ENCODE assay signal across 9 cellular contexts in genomic region chrX:47936224-47936939, GRCh38.
A peak's percentile ranks its signal among the peaks of the same experiment; 100 is the strongest.
DNase-seq lines count a peak whose midpoint lies in the region; ATAC-seq and TF ChIP-seq lines count a peak whose summit lies in the region.
"Had no signal": no experiment of that assay in that cellular context is flagged by ENCODE, and none has a peak within 500 bp of the region (broad histone marks: within the 10 kb centered on the region; RNA-seq: fewer than 3 reads in every experiment).

No MANE protein-coding gene starts in this region.

- no peak overlapping the region for H3K27ac Mint-ChIP-seq in CD14-positive monocyte
- peak overlapping the region; percentile 89 for H3K27ac Mint-ChIP-seq in WTC11

- no peaks in the 10 kb centered on the region for H3K4me1 ChIP-seq in aorta (ENCODE audit: control insufficient read depth in 1 of 2, insufficient read depth in 2 of 2, low read length in 2 of 2)

- H3K36me3 ChIP-seq in aorta (ENCODE audit: control insufficient read depth in 1 of 2, insufficient read depth in 2 of 2, low read length in 1 of 2): no peaks in the 10 kb centered on the region

- ATAC-seq in WTC11 (peak; percentile 38; the same call in 1 of the 2 replicates), aorta (ENCODE audit: low FRiP score) (no peak), HG03460 (IDR thresholded peaks at IDR 0.05; ENCODE audit: unreplicated experiment) (no peak)

- DNase-seq in CD14-positive monocyte (ENCODE audit: low spot score) (no peak), GM19240 (ENCODE audit: insufficient read length, low spot score) (peak; percentile 1), WTC11 (ENCODE audit: low spot score) (peak; percentile 20), iPS-NIHi7 (ENCODE audit: extremely low spot score) (peak; percentile 7), NOMO-1 treated with dmso at 0.1 percent for 144 hours (lab: John Stamatoyannopoulos, UW; ENCODE audit: unreplicated experiment) (no peak), aorta (no peak), GOT3 (lab: John Stamatoyannopoulos, UW) (no peak)
- DNase-seq: NCI-H2081 treated with DMSO at 0.1 percent for 48 hours had no signal

- H3K4me1 Mint-ChIP-seq in CD14-positive monocyte (peaks cover 11% of the 10 kb centered on the region), WTC11 (peaks cover 14% of the 10 kb centered on the region)

- no peak overlapping the region for H3K4me3 ChIP-seq in aorta (ENCODE audit: low read length in 2 of 2)

- CTCF ChIA-PET in WTC11 (lab: Charles Lee): interaction anchor here (1.0 kb wide), 1 partner anchor 22 kb away, joined by 7 read pairs; no protein-coding TSS in a partner anchor

- POLR2A ChIA-PET in WTC11 (lab: Charles Lee): no interaction called here

- intact Hi-C loops in CD14-positive monocyte (cut with micrococcal nuclease) (no loop called here), aorta (cut with DNase I) (no loop called here)

- H3K9me3 ChIP-seq in aorta (ENCODE audit: control insufficient read depth, low read length): no peaks in the 10 kb centered on the region

- no peaks in the 10 kb centered on the region for H3K27me3 ChIP-seq in aorta (ENCODE audit: control insufficient read depth in 1 of 2, insufficient read depth in 2 of 2, low read length in 1 of 2)

- peaks cover 0 to 2% (median 0%) of the 10 kb centered on the region in 3 donors for H3K27me3 Mint-ChIP-seq in CD14-positive monocyte (ENCODE audit: low read depth in 3 of 3)
- no peaks in the 10 kb centered on the region; the same call in 1 of the 2 replicates for H3K27me3 Mint-ChIP-seq in WTC11 (ENCODE audit: low read depth)

- WGBS in aorta, 2 donors: 43 to 64% methylated on average over 15 of the region's 15 CpGs

- H3K27ac ChIP-seq in aorta (ENCODE audit: low read depth in 1 of 2, low read length in 2 of 2): no peak overlapping the region

- H3K4me3 Mint-ChIP-seq in CD14-positive monocyte (peak overlapping the region; percentile 48 to 68), WTC11 (peak overlapping the region; percentile 56)

- H3K36me3 Mint-ChIP-seq in CD14-positive monocyte (no peaks in the 10 kb centered on the region), WTC11 (no peaks in the 10 kb centered on the region)

- H3K9me3 Mint-ChIP-seq in CD14-positive monocyte: peaks cover 0 to 11% (median 9%) of the 10 kb centered on the region in 7 donors
- no peaks in the 10 kb centered on the region; the same call in 1 of the 2 replicates for H3K9me3 Mint-ChIP-seq in WTC11

- TF ChIP-seq CTCF in CD14-positive monocyte (IDR thresholded peaks at IDR 0.05) (no peak), WTC11 (IDR thresholded peaks at IDR 0.05) (no peak)

TF ChIP-seq in WTC11, 78 proteins besides CTCF, POLR2A, EP300 and RAD21:
- TF ChIP-seq ZNF232 (CRISPR knock-in tag; IDR thresholded peaks at IDR 0.05): no peak

Comparison
In these comparisons a context has a peak if more than half of its experiments do, and no peak if none do; other contexts are left out.
1. DNase-seq: peak in GM19240 (single experiment), WTC11 (single experiment) and iPS-NIHi7 (single experiment); none in CD14-positive monocyte (single experiment), NOMO-1 treated with dmso at 0.1 percent for 144 hours (single experiment), aorta (0 of 2) and GOT3 (single experiment).